ENCODE assay signal across 21 cellular contexts in the genomic region with DNA sequence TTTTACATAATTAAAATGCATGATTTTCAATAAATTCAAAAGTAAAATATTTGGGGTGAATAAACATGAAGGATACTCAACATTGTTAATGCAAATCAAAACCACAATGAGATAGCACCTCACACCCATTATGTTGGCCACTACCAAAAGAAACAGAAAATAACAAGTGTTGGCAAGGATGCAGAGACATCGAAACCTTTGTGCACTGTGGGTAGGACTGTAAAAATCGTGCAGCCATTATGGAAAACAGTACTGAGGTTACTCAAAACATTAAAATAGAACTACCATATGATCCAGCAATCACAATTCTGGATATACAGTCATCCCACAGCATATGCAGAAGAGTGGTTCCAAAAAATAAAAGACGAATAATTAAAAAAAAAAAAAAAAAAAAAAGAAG. TPM values are rescaled to one million over a fixed set of nuclear protein-coding genes. Genes with fewer than 3 reads are reported as not detected.
DNase-seq lines count a peak whose midpoint lies in the region; ATAC-seq, FAIRE-seq and TF ChIP-seq lines count a peak whose summit lies in the region.
"Had no signal": no experiment of that assay in that cellular context is flagged by ENCODE, and none has a peak within 500 bp of the region (broad histone marks: within the 10 kb centered on the region; RNA-seq: fewer than 3 reads in every experiment).

No MANE protein-coding gene starts in this region.

- TF ChIP-seq RAD21 in K562 (CRISPR knock-in tag; conservative IDR thresholded peaks at IDR 0.05 in 1 of 2, IDR thresholded peaks at IDR 0.05 in 1 of 2) = no peak

- BruUV-seq in K562 (replicated peaks; lab: Mats Ljungman, UMichigan) = no TSS peak

- ATAC-seq in activated naive CD4-positive, alpha-beta T cell treated with anti-CD3 and anti-CD28 coated beads, Interleukin-2, amount 50 U/mL, for 72 hours = peak; percentile 43 to 64
- ATAC-seq in K562 = no peak
- peak; percentile 79 for ATAC-seq in stimulated activated effector memory CD8-positive, alpha-beta T cell treated with anti-CD3 and anti-CD28 coated beads, Interleukin-12 subunit alpha, Interleukin-12 subunit beta, amount 100 ng/mL, for 72 hours
- ATAC-seq in GM18505 (IDR thresholded peaks at IDR 0.05; ENCODE audit: unreplicated experiment) = no peak
- no peak for ATAC-seq in CD8-positive, alpha-beta T cell
- ATAC-seq: A549, GM23338 had no signal

- H3K36me3 Mint-ChIP-seq in activated naive CD4-positive, alpha-beta T cell treated with anti-CD3 and anti-CD28 coated beads, Interleukin-2, amount 50 U/mL, for 72 hours = peaks cover 16 to 38% of the 10 kb centered on the region in 2 donors
- peaks cover 35% of the 10 kb centered on the region for H3K36me3 Mint-ChIP-seq in activated naive CD4-positive, alpha-beta T cell treated with anti-CD3 and anti-CD28 coated beads for 36 hours (ENCODE audit: low read depth)
- peaks cover 6% of the 10 kb centered on the region for H3K36me3 Mint-ChIP-seq in stimulated activated effector memory CD8-positive, alpha-beta T cell treated with anti-CD3 and anti-CD28 coated beads, Interleukin-12 subunit alpha, Interleukin-12 subunit beta, amount 100 ng/mL, for 72 hours
- peaks cover 6% of the 10 kb centered on the region for H3K36me3 Mint-ChIP-seq in CD8-positive, alpha-beta T cell

- no peak for TF ChIP-seq EP300 in K562 (IDR thresholded peaks at IDR 0.05; ENCODE audit: low read length)

- H3K4me2 ChIP-seq in OCI-LY3 (ENCODE audit: low read length) (no peak overlapping the region), K562 (ENCODE audit: insufficient read depth, low read length) (no peak overlapping the region)
- H3K4me2 ChIP-seq: A549, GM23338 had no signal

- H3K4me1 Mint-ChIP-seq in activated naive CD4-positive, alpha-beta T cell treated with anti-CD3 and anti-CD28 coated beads for 36 hours (ENCODE audit: low read depth) = peaks cover 51% of the 10 kb centered on the region
- peaks cover 19% of the 10 kb centered on the region for H3K4me1 Mint-ChIP-seq in stimulated activated effector memory CD8-positive, alpha-beta T cell treated with anti-CD3 and anti-CD28 coated beads, Interleukin-12 subunit alpha, Interleukin-12 subunit beta, amount 100 ng/mL, for 72 hours
- H3K4me1 Mint-ChIP-seq in CD8-positive, alpha-beta T cell (ENCODE audit: low read depth) = peaks cover 13% of the 10 kb centered on the region

- peaks cover 93% of the 10 kb centered on the region for H3K4me1 ChIP-seq in OCI-LY3 (ENCODE audit: low read length)
- peaks cover 31 to 43% of the 10 kb centered on the region in 2 experiments for H3K4me1 ChIP-seq in K562 (replicated peaks in 1 of 2; ENCODE audit: control insufficient read depth in 2 of 2, insufficient read depth in 2 of 2, low read length in 2 of 2)
- H3K4me1 ChIP-seq in CD8-positive, alpha-beta T cell (ENCODE audit: insufficient read depth, low read length) = no peaks in the 10 kb centered on the region
- H3K4me1 ChIP-seq: A549, BE2C had no signal

- no peaks in the 10 kb centered on the region for H3K9me1 ChIP-seq in K562 (ENCODE audit: control insufficient read depth, insufficient read depth, low read length)

- H3K36me3 ChIP-seq in OCI-LY3 (replicated peaks; ENCODE audit: low read depth, low read length) (peaks cover 18% of the 10 kb centered on the region), K562 (ENCODE audit: control insufficient read depth, insufficient read depth, low read length) (peaks cover 26% of the 10 kb centered on the region; the same call in 2 of the 3 replicates)
- no peaks in the 10 kb centered on the region for H3K36me3 ChIP-seq in CD8-positive, alpha-beta T cell (ENCODE audit: insufficient read depth, low read length)
- H3K36me3 ChIP-seq: BE2C had no signal

- H3K9me3 ChIP-seq in OCI-LY3 (ENCODE audit: insufficient read depth, low read length) (no peaks in the 10 kb centered on the region), K562 (replicated peaks; ENCODE audit: control insufficient read depth, insufficient read depth, low read depth, low read length) (no peaks in the 10 kb centered on the region)
- H3K9me3 ChIP-seq in CD8-positive, alpha-beta T cell (ENCODE audit: low read length) = peaks cover 6% of the 10 kb centered on the region
- H3K9me3 ChIP-seq: A549, BE2C had no signal

- in situ Hi-C loops in K562 (cut with MboI) = no loop called here

- H3K27ac Mint-ChIP-seq in activated naive CD4-positive, alpha-beta T cell treated with anti-CD3 and anti-CD28 coated beads, Interleukin-2, amount 50 U/mL, for 72 hours = no peak overlapping the region
- no peak overlapping the region for H3K27ac Mint-ChIP-seq in activated naive CD4-positive, alpha-beta T cell treated with anti-CD3 and anti-CD28 coated beads for 36 hours
- H3K27ac Mint-ChIP-seq in stimulated activated effector memory CD8-positive, alpha-beta T cell treated with anti-CD3 and anti-CD28 coated beads, Interleukin-12 subunit alpha, Interleukin-12 subunit beta, amount 100 ng/mL, for 72 hours = no peak overlapping the region
- H3K27ac Mint-ChIP-seq in CD8-positive, alpha-beta T cell = no peak overlapping the region
- H3K27ac Mint-ChIP-seq: CD4-positive, alpha-beta memory T cell; GM23338; H9 had no signal

- TF ChIP-seq CTCF in OCI-LY3 (IDR thresholded peaks at IDR 0.05; ENCODE audit: low read depth, low read length) (no peak), K562 (IDR thresholded peaks at IDR 0.05 in 2 of 3, conservative IDR thresholded peaks at IDR 0.05 in 1 of 3; ENCODE audit: insufficient read depth in 2 of 3, low read depth in 1 of 3, low read length in 3 of 3) (no peak)
- no peak for TF ChIP-seq CTCF in CD8-positive, alpha-beta T cell (IDR thresholded peaks at IDR 0.05)

- H3K9me3 Mint-ChIP-seq in activated naive CD4-positive, alpha-beta T cell treated with anti-CD3 and anti-CD28 coated beads, Interleukin-2, amount 50 U/mL, for 72 hours = peaks cover 0 to 9% of the 10 kb centered on the region in 2 donors
- H3K9me3 Mint-ChIP-seq in activated naive CD4-positive, alpha-beta T cell treated with anti-CD3 and anti-CD28 coated beads for 36 hours = peaks cover 11% of the 10 kb centered on the region
- peaks cover 9% of the 10 kb centered on the region for H3K9me3 Mint-ChIP-seq in stimulated activated effector memory CD8-positive, alpha-beta T cell treated with anti-CD3 and anti-CD28 coated beads, Interleukin-12 subunit alpha, Interleukin-12 subunit beta, amount 100 ng/mL, for 72 hours
- H3K9me3 Mint-ChIP-seq in CD8-positive, alpha-beta T cell = peaks cover 11% of the 10 kb centered on the region

- FAIRE-seq in K562 (lab: Jason Lieb, UNC) = no peak
- FAIRE-seq: A549, D721Med, G401.6, GM12892 had no signal

- H3K4me3 Mint-ChIP-seq in activated naive CD4-positive, alpha-beta T cell treated with anti-CD3 and anti-CD28 coated beads for 36 hours = no peak overlapping the region
- no peak overlapping the region for H3K4me3 Mint-ChIP-seq in stimulated activated effector memory CD8-positive, alpha-beta T cell treated with anti-CD3 and anti-CD28 coated beads, Interleukin-12 subunit alpha, Interleukin-12 subunit beta, amount 100 ng/mL, for 72 hours
- H3K4me3 Mint-ChIP-seq in CD8-positive, alpha-beta T cell = no peak overlapping the region
- H3K4me3 Mint-ChIP-seq: CD4-positive, alpha-beta memory T cell; GM23338; H9 had no signal

- CTCF ChIA-PET in activated naive CD4-positive, alpha-beta T cell treated with anti-CD3 and anti-CD28 coated beads for 36 hours (lab: Charles Lee) = no interaction called here
- CTCF ChIA-PET in K562 (lab: Yijun Ruan, JAX; ENCODE audit: low intra/inter-chr PET ratio) = no interaction called here
- CTCF ChIA-PET in CD8-positive, alpha-beta T cell (lab: Charles Lee) = no interaction called here

- H3K27me3 ChIP-seq in OCI-LY3 (ENCODE audit: low read depth, low read length) (no peaks in the 10 kb centered on the region), K562 (ENCODE audit: control insufficient read depth in 2 of 2, insufficient read depth in 2 of 2, low read length in 2 of 2) (no peaks in the 10 kb centered on the region)
- no peaks in the 10 kb centered on the region for H3K27me3 ChIP-seq in CD8-positive, alpha-beta T cell (ENCODE audit: insufficient read depth, low read length)
- H3K27me3 ChIP-seq: BE2C had no signal

- TF ChIP-seq POLR2A in K562 (conservative IDR thresholded peaks at IDR 0.05) = no peak
- TF ChIP-seq POLR2A in GM18505 (IDR thresholded peaks at IDR 0.05; ENCODE audit: borderline replicate concordance, extremely low read depth, insufficient read depth, insufficient read length) = no peak

- peaks cover 65% of the 10 kb centered on the region for H4K20me1 ChIP-seq in OCI-LY3 (ENCODE audit: insufficient read depth, low read length)
- peaks cover 51% of the 10 kb centered on the region for H4K20me1 ChIP-seq in K562 (replicated peaks; ENCODE audit: control insufficient read depth, insufficient read depth, low read length)

- POLR2A ChIA-PET in K562 (lab: Yijun Ruan, JAX) = interaction anchor here (0.6 to 4.0 kb wide), 3 partner anchors 8 to 67 kb away, joined by 3 to 37 read pairs (median 4); partner anchors contain the start of gene EZH2
- POLR2A ChIA-PET in CD8-positive, alpha-beta T cell (lab: Charles Lee) = no interaction called here

- H2AFZ ChIP-seq in OCI-LY3 (ENCODE audit: low read depth, low read length) (no peak overlapping the region), K562 (ENCODE audit: low read depth, low read length) (no peak overlapping the region)
- H2AFZ ChIP-seq: GM23338 had no signal

- H3K4me3 ChIP-seq in OCI-LY3 (ENCODE audit: low read length) (no peak overlapping the region), K562 (no peak overlapping the region)
- no peak overlapping the region for H3K4me3 ChIP-seq in CD8-positive, alpha-beta T cell (ENCODE audit: low read depth, low read length)
- H3K4me3 ChIP-seq: A549, GM23338 had no signal

- H3K27me3 Mint-ChIP-seq in activated naive CD4-positive, alpha-beta T cell treated with anti-CD3 and anti-CD28 coated beads for 36 hours (ENCODE audit: low read depth) = no peaks in the 10 kb centered on the region
- no peaks in the 10 kb centered on the region for H3K27me3 Mint-ChIP-seq in CD8-positive, alpha-beta T cell (ENCODE audit: low read depth)
- H3K27me3 Mint-ChIP-seq: CD4-positive, alpha-beta memory T cell had no signal

- DNase-seq in activated naive CD4-positive, alpha-beta T cell treated with anti-CD3 and anti-CD28 coated beads, Interleukin-2, amount 50 U/mL, for 72 hours (ENCODE audit: low spot score in 2 of 2) = no peak
- no peak for DNase-seq in activated naive CD4-positive, alpha-beta T cell treated with anti-CD3 and anti-CD28 coated beads for 36 hours
- DNase-seq in K562 (ENCODE audit: extremely low read depth in 1 of 4, low spot score in 3 of 4) (no peak), dermis blood vessel endothelial cell (no peak)
- DNase-seq in stimulated activated effector memory CD8-positive, alpha-beta T cell treated with anti-CD3 and anti-CD28 coated beads, Interleukin-12 subunit alpha, Interleukin-12 subunit beta, amount 100 ng/mL, for 72 hours (ENCODE audit: low spot score in 2 of 2) = no peak
- no peak for DNase-seq in CD8-positive, alpha-beta T cell
- DNase-seq: BE2C; CD4-positive, alpha-beta memory T cell; COR-L47; DMS153; DMS79 treated with DMSO at 0.1 percent for 48 hours; EL; H9 had no signal

- WGBS in K562 (ENCODE audit: insufficient coverage, low coverage, missing lambda C conversion rate) = 82% methylated on average over 3 of the region's 3 CpGs

- H3K79me2 ChIP-seq in OCI-LY3 (ENCODE audit: low read length) (peaks cover 98% of the 10 kb centered on the region), K562 (ENCODE audit: control insufficient read depth, insufficient read depth, low read length) (peaks cover 99% of the 10 kb centered on the region)

- intact Hi-C loops in activated naive CD4-positive, alpha-beta T cell treated with anti-CD3 and anti-CD28 coated beads for 36 hours (cut with micrococcal nuclease) = no loop called here
- intact Hi-C loops in K562 (cut with micrococcal nuclease) = no loop called here
- intact Hi-C loops in CD8-positive, alpha-beta T cell (cut with DNase I, micrococcal nuclease) = no loop called here

- H3K27ac ChIP-seq in OCI-LY3 (ENCODE audit: low read length) (0 out of 2 replicates have a peak overlapping the region, but pooled peaks have one; percentile 1), K562 (ENCODE audit: extremely low read depth, low read depth, low read length) (no peak overlapping the region)
- no peak overlapping the region for H3K27ac ChIP-seq in CD8-positive, alpha-beta T cell (ENCODE audit: low read depth, low read length)
- H3K27ac ChIP-seq: A549, C4-2B had no signal

- H3K9ac ChIP-seq in OCI-LY3 (ENCODE audit: low read length) = no peak overlapping the region
- H3K9ac ChIP-seq in K562 (ENCODE audit: insufficient read depth in 1 of 2, low read depth in 2 of 2, low read length in 2 of 2) = no peak overlapping the region

RNA-seq across cellular contexts. Expression of gene EZH2, which starts 13.1 kb away (rescaled TPM):
- total RNA-seq in activated naive CD4-positive, alpha-beta T cell treated with anti-CD3 and anti-CD28 coated beads, Interleukin-2, amount 50 U/mL, for 72 hours = 100 to 1,000 TPM; 106 to 171 TPM
- total RNA-seq in activated naive CD4-positive, alpha-beta T cell treated with anti-CD3 and anti-CD28 coated beads for 36 hours = 100 to 1,000 TPM; 132 to 133 TPM
- total RNA-seq in K562 (2011; cell fraction: chromatin; rRNA removed; ENCODE audit: low replicate concordance) = 140 and 431 TPM in 2 replicates
- total RNA-seq in K562 (2011; cell fraction: nucleolus; rRNA removed) = 73.7 and 105 TPM in 2 replicates
- total RNA-seq in K562 (2011; cell fraction: nucleoplasm; rRNA removed) = 141 and 150 TPM in 2 replicates
- total RNA-seq in K562 (2014; rRNA removed) (93.8 and 109 TPM in 2 replicates), K562 (2014; rRNA removed; fragmentation: Illumina TruSeq; extraction: Trizol) (98.6 and 116 TPM in 2 replicates), K562 (2015; rRNA removed; fragmentation: Illumina TruSeq; extraction: Trizol) (82.7 and 88.5 TPM in 2 replicates), K562 (2021) (109 and 118 TPM in 2 replicates), dermis blood vessel endothelial cell (14.0 and 18.1 TPM in 2 replicates)
- polyA plus RNA-seq in K562 (2011; rRNA removed) (172 and 175 TPM in 2 replicates), K562 (2014; fragmentation: Illumina TruSeq; extraction: Trizol) (146 and 170 TPM in 2 replicates), K562 (2014; fragmentation: Nextera tagmentation; extraction: Ambion mirVana) (10 to 100 TPM; 48.7 to 63.0 TPM), K562 (2014; rRNA removed) (137 and 157 TPM in 2 replicates)
- polyA plus RNA-seq in K562 (2011; cell fraction: cytosol; rRNA removed) = 52.3 and 86.8 TPM in 2 replicates
- polyA plus RNA-seq in K562 (2011; cell fraction: nucleus; rRNA removed) = 308 and 479 TPM in 2 replicates
- 96.3 and 101 TPM in 2 replicates for polyA plus RNA-seq in K562 (2012)
- 123 and 134 TPM in 2 replicates for polyA minus RNA-seq in K562 (2011; rRNA and poly(A)+ RNA removed)
- polyA minus RNA-seq in K562 (2011; cell fraction: cytosol; rRNA and poly(A)+ RNA removed) = 54.2 and 59.2 TPM in 2 replicates
- 83.7 and 175 TPM in 2 replicates for polyA minus RNA-seq in K562 (2011; cell fraction: nucleus; rRNA and poly(A)+ RNA removed)
- 10 to 100 TPM; 25.4 to 32.7 TPM for total RNA-seq in CD8-positive, alpha-beta T cell

Comparison
In these comparisons a context has a peak if more than half of its experiments do, and no peak if none do; other contexts are left out.
1. ATAC-seq: peak in activated naive CD4-positive, alpha-beta T cell treated with anti-CD3 and anti-CD28 coated beads, Interleukin-2, amount 50 U/mL, for 72 hours (2 of 2) and stimulated activated effector memory CD8-positive, alpha-beta T cell treated with anti-CD3 and anti-CD28 coated beads, Interleukin-12 subunit alpha, Interleukin-12 subunit beta, amount 100 ng/mL, for 72 hours (single experiment); none in K562 (single experiment), GM18505 (single experiment) and CD8-positive, alpha-beta T cell (single experiment).